In genomic region chr12:50825372-50825838, GRCh38 we compare ENCODE assay signal across 2 cellular contexts.
TF ChIP-seq lines count a peak whose summit lies in the region.

No MANE protein-coding gene starts in this region.

TF ChIP-seq in IMR-90, 13 proteins besides CTCF, POLR2A, EP300 and RAD21:
- TF ChIP-seq ELK1 (IDR thresholded peaks at IDR 0.05; ENCODE audit: borderline replicate concordance, low read depth, low read length) (no peak), SMC3 (IDR thresholded peaks at IDR 0.05; ENCODE audit: low read depth, low read length) (peak; percentile 76), CEBPB (IDR thresholded peaks at IDR 0.05; ENCODE audit: low read depth, low read length) (peak; percentile 98)

TF ChIP-seq in H1, 55 proteins besides CTCF, POLR2A, EP300 and RAD21:
- TF ChIP-seq KDM1A (IDR thresholded peaks at IDR 0.05; ENCODE audit: borderline replicate concordance, low read length) (no peak), BACH1 (IDR thresholded peaks at IDR 0.05; ENCODE audit: low read length) (no peak), CEBPB (IDR thresholded peaks at IDR 0.05; ENCODE audit: low read depth, low read length) (peak; percentile 98)
